Comparison of ENCODE assay signal across 8 cellular contexts in genomic region chr4:158769175-158769831, GRCh38. TPM values are rescaled to one million over a fixed set of nuclear protein-coding genes. Genes with fewer than 3 reads are reported as not detected.
DNase-seq lines count a peak whose midpoint lies in the region; ATAC-seq and TF ChIP-seq lines count a peak whose summit lies in the region.

No MANE protein-coding gene starts in this region.

- peaks cover 3% of the 10 kb centered on the region for H3K27me3 Mint-ChIP-seq in activated naive CD8-positive, alpha-beta T cell treated with anti-CD3 and anti-CD28 coated beads, Interleukin-2, amount 10 ng/mL, durations not matched to agents 7 days and 5 days

- peak overlapping the region; percentile 97 for H3K27ac Mint-ChIP-seq in activated naive CD8-positive, alpha-beta T cell treated with anti-CD3 and anti-CD28 coated beads, Interleukin-2, amount 10 ng/mL, durations not matched to agents 7 days and 5 days

- TF ChIP-seq CTCF in left ventricle myocardium inferior (IDR thresholded peaks at IDR 0.05; ENCODE audit: borderline replicate concordance) (no peak), psoas muscle (IDR thresholded peaks at IDR 0.05) (no peak)

- WGBS in psoas muscle, 3 donors = 0 to 1% (median 0%) methylated on average over 39 to 47 of the region's 47 CpGs

- H3K27ac ChIP-seq in SK-N-MC (no peak overlapping the region), left ventricle myocardium inferior (replicated peaks) (peak overlapping the region; percentile 94), psoas muscle (peak overlapping the region; percentile 96)

- peaks cover 7% of the 10 kb centered on the region for H3K36me3 Mint-ChIP-seq in activated naive CD8-positive, alpha-beta T cell treated with anti-CD3 and anti-CD28 coated beads, Interleukin-2, amount 10 ng/mL, durations not matched to agents 7 days and 5 days

- no peaks in the 10 kb centered on the region for H3K36me3 ChIP-seq in SK-N-MC (ENCODE audit: insufficient read depth, low read length)
- H3K36me3 ChIP-seq in left ventricle myocardium inferior = no peaks in the 10 kb centered on the region
- H3K36me3 ChIP-seq in psoas muscle (ENCODE audit: insufficient read depth in 1 of 2, low read depth in 1 of 2) = no peaks in the 10 kb centered on the region

- H3K9me3 ChIP-seq in SK-N-MC (ENCODE audit: low read depth, low read length) (no peaks in the 10 kb centered on the region), left ventricle myocardium inferior (replicated peaks) (no peaks in the 10 kb centered on the region), psoas muscle (no peaks in the 10 kb centered on the region)

- intact Hi-C loops in left ventricle myocardium inferior (cut with micrococcal nuclease) (no loop called here), psoas muscle (cut with DNase I) (loop anchor here (1.0 to 5.0 kb wide), 5 partner anchors 37 to 333 kb away; partner anchors contain the start of gene RAPGEF2 (in 1 of the 2))

- no peaks in the 10 kb centered on the region for H3K9me3 Mint-ChIP-seq in activated naive CD8-positive, alpha-beta T cell treated with anti-CD3 and anti-CD28 coated beads, Interleukin-2, amount 10 ng/mL, durations not matched to agents 7 days and 5 days

- H3K9ac ChIP-seq in SK-N-MC (ENCODE audit: insufficient read length) = peak overlapping the region; percentile 64

- H3K4me1 Mint-ChIP-seq in activated naive CD8-positive, alpha-beta T cell treated with anti-CD3 and anti-CD28 coated beads, Interleukin-2, amount 10 ng/mL, durations not matched to agents 7 days and 5 days = peaks cover 29% of the 10 kb centered on the region

- peak overlapping the region; percentile 100 for H3K4me3 Mint-ChIP-seq in activated naive CD8-positive, alpha-beta T cell treated with anti-CD3 and anti-CD28 coated beads, Interleukin-2, amount 10 ng/mL, durations not matched to agents 7 days and 5 days

- ATAC-seq in HG03097 (IDR thresholded peaks at IDR 0.05; ENCODE audit: low FRiP score, unreplicated experiment) (peak; percentile 32), psoas muscle (peak; percentile 43 to 62 (median 50))
- ATAC-seq in activated naive CD8-positive, alpha-beta T cell treated with anti-CD3 and anti-CD28 coated beads, Interleukin-2, amount 10 ng/mL, durations not matched to agents 7 days and 5 days (ENCODE audit: low read depth) = peak; percentile 43

- peaks cover 68% of the 10 kb centered on the region for H3K4me1 ChIP-seq in left ventricle myocardium inferior
- peaks cover 50% of the 10 kb centered on the region for H3K4me1 ChIP-seq in psoas muscle

- H3K27me3 ChIP-seq in left ventricle myocardium inferior (ENCODE audit: low read depth) (no peaks in the 10 kb centered on the region), psoas muscle (ENCODE audit: insufficient read depth in 3 of 3, low read length in 2 of 3) (no peaks in the 10 kb centered on the region)

- POLR2A ChIA-PET in activated naive CD8-positive, alpha-beta T cell treated with anti-CD3 and anti-CD28 coated beads, Interleukin-2, amount 10 ng/mL, durations not matched to agents 7 days and 5 days (lab: Charles Lee) = interaction anchor here (0.6 to 1.9 kb wide), 5 partner anchors 45 to 348 kb away, joined by 3 to 4 read pairs (median 3); no protein-coding TSS in a partner anchor

- H3K4me3 ChIP-seq in SK-N-MC = peak overlapping the region; percentile 93
- H3K4me3 ChIP-seq in left ventricle myocardium inferior = peak overlapping the region; percentile 95
- peak overlapping the region; percentile 70 for H3K4me3 ChIP-seq in psoas muscle

- peak; percentile 44 for DNase-seq in NCI-H2227 (lab: John Stamatoyannopoulos, UW; ENCODE audit: unreplicated experiment)
- no peak for DNase-seq in NCI-H2227 treated with DMSO at 0.1 percent for 48 hours (lab: John Stamatoyannopoulos, UW)
- DNase-seq in SK-N-MC (ENCODE audit: low read depth, low spot score) = no peak
- peak; percentile 68 for DNase-seq in activated naive CD8-positive, alpha-beta T cell treated with anti-CD3 and anti-CD28 coated beads, Interleukin-2, amount 10 ng/mL, durations not matched to agents 7 days and 5 days
- peak; percentile 42 for DNase-seq in left ventricle myocardium inferior
- peak; percentile 53 to 68 for DNase-seq in psoas muscle
- DNase-seq in KG1 (lab: John Stamatoyannopoulos, UW) = no peak

RNA-seq across cellular contexts. Expression of gene FNIP2, which starts 0.5 kb away (rescaled TPM):
- 10 to 100 TPM; 15.3 to 15.7 TPM for total RNA-seq in activated naive CD8-positive, alpha-beta T cell treated with anti-CD3 and anti-CD28 coated beads, Interleukin-2, amount 10 ng/mL, durations not matched to agents 7 days and 5 days
- total RNA-seq in left ventricle myocardium inferior = 44.0 TPM
- total RNA-seq in psoas muscle = 10 to 100 TPM; 31.5 to 92.1 (median 53.4) TPM
- 10 to 100 TPM; 15.6 to 33.3 (median 19.1) TPM for polyA plus RNA-seq in psoas muscle

RNA-seq across cellular contexts. Expression of gene PPID, which starts 46.1 kb away (rescaled TPM):
- total RNA-seq in activated naive CD8-positive, alpha-beta T cell treated with anti-CD3 and anti-CD28 coated beads, Interleukin-2, amount 10 ng/mL, durations not matched to agents 7 days and 5 days = 10 to 100 TPM; 31.5 to 34.5 TPM
- total RNA-seq in left ventricle myocardium inferior (39.2 TPM), psoas muscle (10 to 100 TPM; 35.1 to 68.1 (median 51.0) TPM)
- polyA plus RNA-seq in psoas muscle = 100 to 1,000 TPM in 1 of 3 donors, 10 to 100 TPM in 2; 49.8 to 162 (median 72.5) TPM

Comparison
In these comparisons a context has a peak if more than half of its experiments do, and no peak if none do; other contexts are left out.
1. DNase-seq: peak in NCI-H2227 (single experiment), activated naive CD8-positive, alpha-beta T cell treated with anti-CD3 and anti-CD28 coated beads, Interleukin-2, amount 10 ng/mL, durations not matched to agents 7 days and 5 days (single experiment), left ventricle myocardium inferior (single experiment) and psoas muscle (2 of 2); none in NCI-H2227 treated with DMSO at 0.1 percent for 48 hours (single experiment), SK-N-MC (single experiment) and KG1 (single experiment).
2. Peak in every context shown above with its lines, with median percentiles within 50 percentile points of each other: ATAC-seq and H3K4me3 ChIP-seq.